1 cellular context compared by ENCODE assay signal in the genomic region with DNA sequence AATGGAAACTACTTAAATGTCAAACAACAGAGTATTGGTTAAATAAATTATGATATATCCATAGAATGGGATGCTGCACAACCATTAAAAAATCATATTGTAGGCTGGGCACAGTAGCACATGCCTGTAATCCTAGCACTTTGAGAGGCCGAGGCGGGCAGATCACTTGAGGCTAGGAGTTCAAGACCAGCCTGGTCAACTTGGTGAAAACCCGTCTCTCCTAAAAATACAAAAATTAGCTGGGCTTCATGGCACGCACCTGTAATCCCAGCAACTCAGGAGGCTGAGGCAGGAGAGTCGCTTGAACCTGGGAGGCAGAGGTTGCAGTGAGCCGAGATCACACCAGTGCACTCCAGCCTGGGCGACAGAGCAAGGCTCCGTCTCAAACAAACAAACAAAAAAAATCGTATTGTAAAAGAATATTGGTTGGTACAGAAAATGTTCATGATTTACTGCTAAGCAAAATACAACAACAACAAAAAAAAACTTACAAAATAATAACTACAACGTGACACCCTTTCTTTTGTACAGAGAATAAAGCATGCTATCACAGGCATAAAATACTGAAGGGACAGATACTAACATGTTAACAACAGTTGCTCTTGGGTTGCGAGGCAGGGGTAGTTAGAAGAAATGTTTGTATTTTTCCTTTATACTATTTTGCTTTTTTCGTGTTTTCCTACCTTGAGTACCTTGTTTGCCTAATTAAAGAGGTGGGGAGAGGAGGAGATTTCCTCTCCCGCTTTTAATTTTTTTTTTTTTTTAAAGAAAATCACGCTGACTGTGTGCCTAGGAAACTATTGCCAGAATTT.
TF ChIP-seq lines count a peak whose summit lies in the region.

No MANE protein-coding gene starts in this region.

TF ChIP-seq in endothelial cell of umbilical vein, 7 proteins besides CTCF, POLR2A, EP300 and RAD21 (continued from another document):
- TF ChIP-seq GATA2 (IDR thresholded peaks at IDR 0.05; ENCODE audit: insufficient read depth, insufficient read length, low read depth, low read length), result no peak
- TF ChIP-seq POLR2AphosphoS5 (IDR thresholded peaks at IDR 0.05; ENCODE audit: insufficient read depth, low read depth, low read length), result no peak
- no peak for TF ChIP-seq FOS (IDR thresholded peaks at IDR 0.05; ENCODE audit: borderline replicate concordance, insufficient read depth, low read length)
- no peak for TF ChIP-seq JUN (IDR thresholded peaks at IDR 0.05; ENCODE audit: borderline replicate concordance, insufficient read depth, insufficient read length, low read depth)
- TF ChIP-seq MYC (IDR thresholded peaks at IDR 0.05; ENCODE audit: low read depth, low read length), result no peak
- TF ChIP-seq EZH2 (IDR thresholded peaks at IDR 0.05; ENCODE audit: borderline replicate concordance, low read depth, low read length, severe bottlenecking), result no peak
